ENCODE assay signal across 8 cellular contexts in the genomic region with DNA sequence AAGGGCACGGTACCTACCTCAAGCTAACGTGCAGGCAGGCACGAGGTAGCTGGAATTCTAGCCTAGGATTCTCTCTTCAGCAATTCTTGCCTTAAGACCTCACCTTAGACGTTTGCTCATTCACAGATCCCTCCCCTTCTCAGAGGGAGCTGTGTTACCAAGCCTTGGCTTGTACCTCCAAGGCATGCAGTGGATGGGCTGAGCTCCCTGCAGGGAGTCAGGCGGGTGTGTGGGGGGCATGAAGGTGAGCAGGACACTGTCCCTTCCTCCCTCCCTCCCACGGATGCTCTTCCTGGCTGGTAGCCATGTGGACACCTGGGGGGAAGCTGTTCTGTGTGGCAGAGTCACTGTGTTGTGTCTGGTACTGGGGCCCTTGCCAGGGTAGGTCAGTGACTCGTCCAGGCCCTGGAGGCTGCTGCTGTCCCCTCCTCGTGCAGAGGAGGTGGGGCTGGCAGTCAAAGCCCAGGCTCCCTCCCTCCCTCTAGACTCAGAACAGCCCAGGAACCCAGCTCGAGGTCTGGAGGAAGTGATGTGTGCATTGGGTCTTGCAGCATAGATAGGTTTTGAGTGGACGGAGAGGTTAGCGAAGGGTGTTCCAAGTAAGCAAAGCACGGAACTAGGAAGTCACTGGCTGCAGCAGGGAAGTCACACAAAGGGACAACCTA.
DNase-seq lines count a peak whose midpoint lies in the region; ATAC-seq, FAIRE-seq and TF ChIP-seq lines count a peak whose summit lies in the region.

No MANE protein-coding gene starts in this region.

- peak overlapping the region; percentile 58 for H3K9ac ChIP-seq in mammary epithelial cell (ENCODE audit: insufficient read depth, low read length)

- no peaks in the 10 kb centered on the region for H4K20me1 ChIP-seq in mammary epithelial cell (ENCODE audit: insufficient read depth, low read length)

- H3K27me3 ChIP-seq in mammary epithelial cell (ENCODE audit: insufficient read depth, low read length) = no peaks in the 10 kb centered on the region
- H3K27me3 ChIP-seq in small intestine (ENCODE audit: control insufficient read depth in 2 of 2, insufficient read depth in 2 of 2, low read length in 2 of 2) = no peaks in the 10 kb centered on the region

- CTCF ChIA-PET in mammary epithelial cell (lab: Charles Lee; ENCODE audit: low non-redundant PET) = no interaction called here

- dilution Hi-C loops in mammary epithelial cell (cut with HindIII; ENCODE audit: low sequenced_read_pairs) = no loop called here

- no peak overlapping the region for H3K4me3 ChIP-seq in mammary epithelial cell (replicated peaks in 1 of 3; ENCODE audit: insufficient read depth in 1 of 3, low read depth in 2 of 3, low read length in 3 of 3)
- no peak overlapping the region for H3K4me3 ChIP-seq in small intestine (ENCODE audit: low read depth in 1 of 2, low read length in 2 of 2)

- intact Hi-C loops in mammary epithelial cell (cut with micrococcal nuclease) = loop anchor here (1.0 to 10.0 kb wide), 3 partner anchors 36 to 250 kb away; a partner anchor contains a TSS

- H3K27ac ChIP-seq in mammary epithelial cell (ENCODE audit: insufficient read depth, low read depth, low read length) = peak overlapping the region; percentile 91
- H3K27ac ChIP-seq in small intestine (ENCODE audit: low read depth in 1 of 2, low read length in 1 of 2) = peak overlapping the region in 1 of 2 donors; percentile 67

- no peaks in the 10 kb centered on the region for H3K9me3 ChIP-seq in mammary epithelial cell (replicated peaks; ENCODE audit: insufficient read depth, low read length)
- no peaks in the 10 kb centered on the region for H3K9me3 ChIP-seq in small intestine (ENCODE audit: control insufficient read depth, low read depth)

- no peak for ATAC-seq in GM18858 (IDR thresholded peaks at IDR 0.05; ENCODE audit: unreplicated experiment)

- peak overlapping the region; percentile 56 for H3K4me2 ChIP-seq in mammary epithelial cell (ENCODE audit: insufficient read depth, low read depth, low read length)

- H2AFZ ChIP-seq in mammary epithelial cell (ENCODE audit: low read depth, low read length) = peak overlapping the region; percentile 70

- in situ Hi-C loops in KBM-7 (cut with MboI; ENCODE audit: low pct_unique_long_range_greater_than_20kb, low sequenced_read_pairs) = no loop called here
- in situ Hi-C loops in mammary epithelial cell (cut with MboI; ENCODE audit: low sequenced_read_pairs in 2 of 2) = no loop called here

- 44% methylated on average over 7 of the region's 12 CpGs for WGBS in mammary epithelial cell (ENCODE audit: low coverage, missing lambda C conversion rate)
- WGBS in small intestine, 3 donors = 61 to 63% (median 61%) methylated on average over 12 of the region's 12 CpGs

- no peak for TF ChIP-seq CTCF in mammary epithelial cell (conservative IDR thresholded peaks at IDR 0.05 in 1 of 2, IDR thresholded peaks at IDR 0.05 in 1 of 2; ENCODE audit: extremely low read depth in 1 of 2, insufficient read depth in 1 of 2, low read depth in 1 of 2, low read length in 2 of 2)

- H3K4me1 ChIP-seq in mammary epithelial cell (ENCODE audit: insufficient read depth, low read length) (peaks cover 23% of the 10 kb centered on the region), small intestine (ENCODE audit: control insufficient read depth in 2 of 2, insufficient read depth in 1 of 2, low read depth in 1 of 2, low read length in 1 of 2) (no peaks in the 10 kb centered on the region)

- FAIRE-seq in small intestine (lab: Jason Lieb, UNC) = no peak

- DNase-seq in AG20443 (ENCODE audit: low spot score) = peak; percentile 37
- peak; percentile 84 for DNase-seq in KBM-7
- DNase-seq in mammary epithelial cell = peak; percentile 64
- DNase-seq in lung microvascular endothelial cell (ENCODE audit: low read depth in 2 of 2) = peak; percentile 9 to 55
- no peak for DNase-seq in small intestine
- DNase-seq in stimulated activated CD4-positive, alpha-beta T cell treated with anti-CD3 and anti-CD28 coated beads, Interleukin-4, amount 100 ng/mL, for 1 hour = no peak
- DNase-seq in activated CD4-positive, alpha-beta T cell treated with anti-CD3 and anti-CD28 coated beads, Interleukin-2, amount 50 U/mL, for 48 hours = no peak

- no peaks in the 10 kb centered on the region for H3K36me3 ChIP-seq in mammary epithelial cell (ENCODE audit: insufficient read depth, low read length)
- H3K36me3 ChIP-seq in small intestine (ENCODE audit: control insufficient read depth in 2 of 2, insufficient read depth in 2 of 2, low read length in 2 of 2) = peaks cover 0 to 3% of the 10 kb centered on the region in 2 donors

- TSS peak; percentile 68 for BruUV-seq in mammary epithelial cell (replicated peaks; lab: Mats Ljungman, UMichigan)

- no peaks in the 10 kb centered on the region for H3K79me2 ChIP-seq in mammary epithelial cell (ENCODE audit: insufficient read depth, low read length)

Comparison
In these comparisons a context has a peak if more than half of its experiments do, and no peak if none do; other contexts are left out.
1. DNase-seq: peak in AG20443 (single experiment), KBM-7 (single experiment), mammary epithelial cell (single experiment) and lung microvascular endothelial cell (2 of 2); none in small intestine (single experiment), stimulated activated CD4-positive, alpha-beta T cell treated with anti-CD3 and anti-CD28 coated beads, Interleukin-4, amount 100 ng/mL, for 1 hour (single experiment) and activated CD4-positive, alpha-beta T cell treated with anti-CD3 and anti-CD28 coated beads, Interleukin-2, amount 50 U/mL, for 48 hours (0 of 2).